8 cellular contexts compared by ENCODE assay signal in genomic region chr2:9844036-9844483, GRCh38. TPM values are rescaled to one million over a fixed set of nuclear protein-coding genes. Genes with fewer than 3 reads are reported as not detected.
DNase-seq lines count a peak whose midpoint lies in the region; ATAC-seq, FAIRE-seq and TF ChIP-seq lines count a peak whose summit lies in the region.

No MANE protein-coding gene starts in this region.

- H3K4me3 ChIP-seq in A549 (peak overlapping the region; percentile 73), HAP-1 (peak overlapping the region; percentile 57), right atrium auricular region (peak overlapping the region; percentile 72 to 80), small intestine (ENCODE audit: low read depth in 1 of 2, low read length in 2 of 2) (peak overlapping the region; percentile 71 to 77)

- H3K4me3 Mint-ChIP-seq in activated CD4-positive, alpha-beta memory T cell treated with anti-CD3 and anti-CD28 coated beads for 36 hours, result peak overlapping the region; percentile 91

- POLR2A ChIA-PET in A549 (lab: Yijun Ruan, JAX), result interaction anchor here (1.0 to 1.9 kb wide), 17 partner anchors 9 to 604 kb away, joined by 3 to 14 read pairs (median 5); partner anchors contain the start of genes ADAM17, KLF11 and ODC1
- POLR2A ChIA-PET in activated CD4-positive, alpha-beta memory T cell treated with anti-CD3 and anti-CD28 coated beads for 36 hours (lab: Charles Lee), result interaction anchor here (0.6 to 2.5 kb wide), 12 partner anchors 9 to 293 kb away, joined by 3 to 13 read pairs (median 6); partner anchors contain the start of genes ADAM17 and YWHAQ

- no peak for TF ChIP-seq POLR2A in A549 (IDR thresholded peaks at IDR 0.05; ENCODE audit: low read length)

- no peak for TF ChIP-seq RAD21 in A549 (conservative IDR thresholded peaks at IDR 0.05 in 1 of 2, IDR thresholded peaks at IDR 0.05 in 1 of 2)

- H3K9me3 Mint-ChIP-seq in activated CD4-positive, alpha-beta memory T cell treated with anti-CD3 and anti-CD28 coated beads for 36 hours, result no peaks in the 10 kb centered on the region

- H3K27ac ChIP-seq in A549, result peak overlapping the region; percentile 95
- H3K27ac ChIP-seq in right atrium auricular region, result peak overlapping the region; percentile 82 to 84
- peak overlapping the region; percentile 80 to 89 for H3K27ac ChIP-seq in small intestine (ENCODE audit: low read depth in 1 of 2, low read length in 1 of 2)

- peak overlapping the region; percentile 86 for H3K4me2 ChIP-seq in A549

- WGBS in A549 (ENCODE audit: missing lambda C conversion rate), result 22% methylated on average over 15 of the region's 15 CpGs
- 21 to 28% (median 26%) methylated on average over 15 of the region's 15 CpGs for whole genome bisulfite sequencing in small intestine, 3 donors

- H3K4me1 ChIP-seq in A549 (peaks cover 18% of the 10 kb centered on the region; the same call in 2 of the 3 replicates), HAP-1 (peaks cover 16% of the 10 kb centered on the region), right atrium auricular region (peaks cover 0 to 22% of the 10 kb centered on the region in 2 donors), small intestine (ENCODE audit: control insufficient read depth in 2 of 2, insufficient read depth in 1 of 2, low read depth in 1 of 2, low read length in 1 of 2) (peaks cover 0 to 4% of the 10 kb centered on the region in 2 donors)

- no peaks in the 10 kb centered on the region for H3K27me3 Mint-ChIP-seq in activated CD4-positive, alpha-beta memory T cell treated with anti-CD3 and anti-CD28 coated beads for 36 hours

- in situ Hi-C loops in HAP-1 (cut with MboI; ENCODE audit: low sequenced_read_pairs), result loop anchor here (25.0 kb wide), 1 partner anchor 118 kb away; the partner anchor contains the start of gene GRHL1

- FAIRE-seq in A549 (lab: Jason Lieb, UNC) (no peak), small intestine (lab: Jason Lieb, UNC) (no peak)

- CTCF ChIA-PET in A549 (lab: Yijun Ruan, JAX), result interaction anchor here (0.6 to 5.6 kb wide), 13 partner anchors 9 to 253 kb away, joined by 3 to 42 read pairs (median 4); no protein-coding TSS in a partner anchor
- CTCF ChIA-PET in activated CD4-positive, alpha-beta memory T cell treated with anti-CD3 and anti-CD28 coated beads for 36 hours (lab: Charles Lee), result interaction anchor here (1.6 to 4.1 kb wide), 4 partner anchors 30 to 141 kb away, joined by 4 to 33 read pairs (median 12); no protein-coding TSS in a partner anchor

- peak overlapping the region; percentile 89 for H3K27ac Mint-ChIP-seq in activated CD4-positive, alpha-beta memory T cell treated with anti-CD3 and anti-CD28 coated beads for 36 hours

- TF ChIP-seq CTCF in A549 (IDR thresholded peaks at IDR 0.05) (no peak), right atrium auricular region (IDR thresholded peaks at IDR 0.05) (no peak)

- peaks cover 42% of the 10 kb centered on the region for H3K4me1 Mint-ChIP-seq in activated CD4-positive, alpha-beta memory T cell treated with anti-CD3 and anti-CD28 coated beads for 36 hours (ENCODE audit: low read depth)

- intact Hi-C loops in activated CD4-positive, alpha-beta memory T cell treated with anti-CD3 and anti-CD28 coated beads for 36 hours (cut with micrococcal nuclease), result loop anchor here (1.0 to 5.0 kb wide), 4 partner anchors 62 to 198 kb away; partner anchors contain the start of genes GRHL1 and KLF11

- peaks cover 23% of the 10 kb centered on the region for H3K36me3 Mint-ChIP-seq in activated CD4-positive, alpha-beta memory T cell treated with anti-CD3 and anti-CD28 coated beads for 36 hours

- DNase-seq in A549 (ENCODE audit: low read depth in 1 of 2, low spot score in 1 of 2) (peak in 1 of 2 experiments; percentile 57), HAP-1 (ENCODE audit: low spot score in 2 of 2) (peak in 1 of 2 experiments; percentile 37), right atrium auricular region (ENCODE audit: low spot score) (no peak), small intestine (no peak), NCI-H526 treated with DMSO at 0.1 percent for 48 hours (lab: John Stamatoyannopoulos, UW) (no peak), ecto neural progenitor cell (ENCODE audit: low spot score) (no peak)
- DNase-seq in activated CD4-positive, alpha-beta memory T cell treated with anti-CD3 and anti-CD28 coated beads for 36 hours, result peak; percentile 41

- ATAC-seq in A549 (peak in 1 of 2 experiments; percentile 22; a peak in 3 of 6 replicates), HG02571 (IDR thresholded peaks at IDR 0.05; ENCODE audit: unreplicated experiment) (no peak)

- H3K36me3 ChIP-seq in HAP-1 (replicated peaks), result peaks cover 32% of the 10 kb centered on the region
- no peaks in the 10 kb centered on the region for H3K36me3 ChIP-seq in right atrium auricular region
- H3K36me3 ChIP-seq in small intestine (ENCODE audit: control insufficient read depth in 2 of 2, insufficient read depth in 2 of 2, low read length in 2 of 2), result peaks cover 0 to 2% of the 10 kb centered on the region in 2 donors

- H3K9me3 ChIP-seq in A549 (no peaks in the 10 kb centered on the region), HAP-1 (no peaks in the 10 kb centered on the region), right atrium auricular region (no peaks in the 10 kb centered on the region), small intestine (ENCODE audit: control insufficient read depth, low read depth) (no peaks in the 10 kb centered on the region)

- H3K27me3 ChIP-seq in HAP-1 (ENCODE audit: low read depth) (no peaks in the 10 kb centered on the region), right atrium auricular region (no peaks in the 10 kb centered on the region), small intestine (ENCODE audit: control insufficient read depth in 2 of 2, insufficient read depth in 2 of 2, low read length in 2 of 2) (no peaks in the 10 kb centered on the region)

- no peak for TF ChIP-seq EP300 in A549 (IDR thresholded peaks at IDR 0.05)

TF ChIP-seq in A549, 52 proteins besides CTCF, POLR2A, EP300 and RAD21:
- TF ChIP-seq RFX5 (IDR thresholded peaks at IDR 0.05) (no peak), PBX3 (IDR thresholded peaks at IDR 0.05) (no peak), ZNF302 (CRISPR knock-in tag; IDR thresholded peaks at IDR 0.05) (no peak), CBX2 (IDR thresholded peaks at IDR 0.05; ENCODE audit: borderline replicate concordance, low read depth) (no peak), HOXA7 (CRISPR knock-in tag; IDR thresholded peaks at IDR 0.05) (no peak)

RNA-seq across cellular contexts. Expression of gene TAF1B, which starts 0.8 kb away (rescaled TPM):
- polyA plus RNA-seq in A549 (2011; rRNA removed) (40.8 and 51.7 TPM in 2 replicates), A549 (2017; fragmentation: RNase III; extraction: RNeasy Plus Mini Kit Qiagen cat#74134 plus additional on column Dnase treatment) (32.4 to 40.6 TPM (median 37.0 TPM) in 3 replicates), small intestine (1 to 10 TPM; 1.1 to 6.0 (median 2.2) TPM)
- 9.8 TPM in 2 replicates for polyA plus RNA-seq in A549 (2012; cell fraction: cytosol; rRNA removed)
- 5.3 and 7.4 TPM in 2 replicates for polyA plus RNA-seq in A549 (2012; cell fraction: nucleus; rRNA removed)
- polyA minus RNA-seq in A549 (2011; rRNA and poly(A)+ RNA removed), result 43.1 and 45.5 TPM in 2 replicates
- total RNA-seq in activated CD4-positive, alpha-beta memory T cell treated with anti-CD3 and anti-CD28 coated beads for 36 hours, result 10 to 100 TPM; 32.6 TPM
- 1 to 10 TPM; 4.0 to 6.1 TPM for total RNA-seq in right atrium auricular region

Comparison
In these comparisons a context has a peak if more than half of its experiments do, and no peak if none do; other contexts are left out.
1. RNA of gene TAF1B, which starts 0.8 kb away (total RNA-seq): 32.6 TPM in activated CD4-positive, alpha-beta memory T cell treated with anti-CD3 and anti-CD28 coated beads for 36 hours; 4.0 to 6.1 TPM in right atrium auricular region; every median in the first group is over 4 times any median in the second.
2. Peak in every context shown above with its lines, with median percentiles within 50 percentile points of each other: H3K27ac ChIP-seq and H3K4me3 ChIP-seq.